ENCODE assay signal across 14 cellular contexts in genomic region chr6:2624177-2624576, GRCh38.
DNase-seq lines count a peak whose midpoint lies in the region; ATAC-seq and TF ChIP-seq lines count a peak whose summit lies in the region.
"Had no signal": no experiment of that assay in that cellular context is flagged by ENCODE, and none has a peak within 500 bp of the region (broad histone marks: within the 10 kb centered on the region; RNA-seq: fewer than 3 reads in every experiment).

No MANE protein-coding gene starts in this region.

- H3K27me3 Mint-ChIP-seq in mesothelial cell of epicardium (ENCODE audit: low read depth) = peaks cover 9% of the 10 kb centered on the region

- peaks cover 23% of the 10 kb centered on the region for H3K4me1 Mint-ChIP-seq in mesothelial cell of epicardium
- H3K4me1 Mint-ChIP-seq: CD14-positive monocyte had no signal

- H3K36me3 Mint-ChIP-seq in mesothelial cell of epicardium = no peaks in the 10 kb centered on the region
- H3K36me3 Mint-ChIP-seq: CD14-positive monocyte; CD8-positive, alpha-beta T cell had no signal

- no peaks in the 10 kb centered on the region for H3K9me3 Mint-ChIP-seq in mesothelial cell of epicardium
- H3K9me3 Mint-ChIP-seq: CD14-positive monocyte; CD8-positive, alpha-beta T cell had no signal

- 77 to 86% (median 80%) methylated on average over 12 of the region's 12 CpGs for WGBS in heart left ventricle, 4 donors
- WGBS in aorta, 2 donors = 7 to 10% methylated on average over 12 of the region's 12 CpGs

- H3K9me3 ChIP-seq in heart left ventricle (no peaks in the 10 kb centered on the region), aorta (ENCODE audit: control insufficient read depth, low read length) (no peaks in the 10 kb centered on the region), upper lobe of right lung (no peaks in the 10 kb centered on the region)
- H3K9me3 ChIP-seq: Caco-2, HAP-1 had no signal

- TF ChIP-seq POLR2A in heart left ventricle (IDR thresholded peaks at IDR 0.05) = no peak

- DNase-seq in heart left ventricle (peak in 2 of 5 donors; percentile 64 to 74), Right ventricle myocardium superior (no peak), coronary artery (ENCODE audit: low spot score) (no peak), mesothelial cell of epicardium (ENCODE audit: low spot score in 2 of 2, unreplicated experiment in 2 of 2) (no peak), aorta (peak; percentile 86 to 87), NCI-H2227 (lab: John Stamatoyannopoulos, UW; ENCODE audit: unreplicated experiment) (no peak), upper lobe of right lung (no peak)
- DNase-seq: Caco-2; CD8-positive, alpha-beta T cell; DND-41; GDM1 had no signal

- TF ChIP-seq CTCF in heart left ventricle (IDR thresholded peaks at IDR 0.05) (no peak), coronary artery (IDR thresholded peaks at IDR 0.05) (no peak), mesothelial cell of epicardium (IDR thresholded peaks at IDR 0.05; ENCODE audit: unreplicated experiment) (no peak), upper lobe of right lung (IDR thresholded peaks at IDR 0.05) (no peak)

- H3K36me3 ChIP-seq in heart left ventricle (no peaks in the 10 kb centered on the region), aorta (ENCODE audit: control insufficient read depth in 1 of 2, insufficient read depth in 2 of 2, low read length in 1 of 2) (no peaks in the 10 kb centered on the region), upper lobe of right lung (no peaks in the 10 kb centered on the region)
- H3K36me3 ChIP-seq: HAP-1 had no signal

- H3K4me3 Mint-ChIP-seq in mesothelial cell of epicardium = no peak overlapping the region
- H3K4me3 Mint-ChIP-seq: CD14-positive monocyte; CD8-positive, alpha-beta T cell had no signal

- H3K4me1 ChIP-seq in heart left ventricle (peaks cover 0 to 33% (median 8%) of the 10 kb centered on the region in 12 donors), aorta (ENCODE audit: control insufficient read depth in 1 of 2, insufficient read depth in 2 of 2, low read length in 2 of 2) (peaks cover 5 to 13% of the 10 kb centered on the region in 2 donors), upper lobe of right lung (no peaks in the 10 kb centered on the region)
- H3K4me1 ChIP-seq: Caco-2, HAP-1 had no signal

- ATAC-seq in heart left ventricle = peak in 3 of 4 donors; percentile 67 to 88 (median 73)
- ATAC-seq in Right ventricle myocardium superior (ENCODE audit: poor library complexity) = no peak
- peak; percentile 76 for ATAC-seq in aorta (ENCODE audit: low FRiP score)
- ATAC-seq in upper lobe of right lung = no peak
- ATAC-seq: CD8-positive, alpha-beta T cell had no signal

- intact Hi-C loops in heart left ventricle (cut with DNase I) (no loop called here), Right ventricle myocardium superior (cut with DNase I) (no loop called here), aorta (cut with DNase I) (loop anchor here (2.0 to 5.0 kb wide), 3 partner anchors 61 to 172 kb away; no protein-coding TSS in a partner anchor), upper lobe of right lung (cut with DNase I) (no loop called here)

- H3K4me3 ChIP-seq in heart left ventricle (no peak overlapping the region), coronary artery (no peak overlapping the region), aorta (ENCODE audit: low read length in 2 of 2) (no peak overlapping the region), upper lobe of right lung (no peak overlapping the region)
- H3K4me3 ChIP-seq: HAP-1 had no signal

- H3K27ac Mint-ChIP-seq in mesothelial cell of epicardium = peak overlapping the region; percentile 19
- H3K27ac Mint-ChIP-seq: CD8-positive, alpha-beta T cell had no signal

- H3K27ac ChIP-seq in heart left ventricle = peak overlapping the region in 6 of 12 donors; percentile 50 to 91 (median 74)
- peak overlapping the region; percentile 80 to 84 for H3K27ac ChIP-seq in coronary artery
- H3K27ac ChIP-seq in aorta (ENCODE audit: low read depth in 1 of 2, low read length in 2 of 2) = peak overlapping the region; percentile 94 to 99
- no peak overlapping the region for H3K27ac ChIP-seq in upper lobe of right lung
- H3K27ac ChIP-seq: 22Rv1 had no signal

- H3K27me3 ChIP-seq in heart left ventricle (no peaks in the 10 kb centered on the region), aorta (ENCODE audit: control insufficient read depth in 1 of 2, insufficient read depth in 2 of 2, low read length in 1 of 2) (no peaks in the 10 kb centered on the region), upper lobe of right lung (no peaks in the 10 kb centered on the region)

Comparison
In these comparisons a context has a peak if more than half of its experiments do, and no peak if none do; other contexts are left out.
1. ATAC-seq: peak in heart left ventricle (3 of 4) and aorta (single experiment); none in Right ventricle myocardium superior (single experiment) and upper lobe of right lung (single experiment).
2. DNase-seq: peak in aorta (2 of 2); none in Right ventricle myocardium superior (single experiment), coronary artery (single experiment), mesothelial cell of epicardium (0 of 2), NCI-H2227 (single experiment) and upper lobe of right lung (single experiment).
3. intact Hi-C loops: an anchor here in aorta (2.0 to 5.0 kb wide); none called in heart left ventricle, Right ventricle myocardium superior and upper lobe of right lung.